ENCODE assay signal across 2 cellular contexts in genomic region chr14:23518716-23519115, GRCh38.
A peak's percentile ranks its signal among the peaks of the same experiment; 100 is the strongest.
TF ChIP-seq lines count a peak whose summit lies in the region.

No MANE protein-coding gene starts in this region.

TF ChIP-seq in A549, 52 proteins besides CTCF, POLR2A, EP300 and RAD21:
- TF ChIP-seq MAFK (IDR thresholded peaks at IDR 0.05; ENCODE audit: partially characterized antibody) = peak; percentile 96
- TF ChIP-seq HEYL (CRISPR knock-in tag; IDR thresholded peaks at IDR 0.05) = no peak

TF ChIP-seq in IMR-90, 13 proteins besides CTCF, POLR2A, EP300 and RAD21:
- TF ChIP-seq FOS (IDR thresholded peaks at IDR 0.05; ENCODE audit: low read depth, low read length) = no peak
- peak; percentile 98 for TF ChIP-seq MAFK (IDR thresholded peaks at IDR 0.05; ENCODE audit: low read depth, low read length)
TF ChIP-seq in IMR-90: peak in this region for 1.
